In the genomic region with DNA sequence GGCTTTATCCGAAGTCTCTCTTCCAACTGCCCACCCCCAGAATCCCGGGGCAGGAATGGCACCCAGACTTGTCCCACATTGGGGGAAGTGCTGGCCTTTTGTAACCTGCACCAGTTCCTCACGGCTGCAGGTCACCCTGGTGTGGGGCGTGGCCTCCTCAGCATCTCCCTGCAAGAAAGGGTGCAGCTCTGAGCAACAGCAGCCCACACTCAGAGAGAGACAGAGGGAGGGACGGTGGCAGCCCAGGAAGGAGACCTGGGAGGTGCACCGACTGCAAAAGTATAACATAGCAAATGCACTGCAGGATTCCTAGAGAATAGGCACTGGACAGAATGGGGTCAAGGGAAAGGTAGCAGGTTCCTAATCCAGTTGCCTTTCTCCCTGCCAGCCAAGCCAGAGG, we compare ENCODE assay signal across 3 cellular contexts.
"Had no signal": no experiment of that assay in that cellular context is flagged by ENCODE, and none has a peak within 500 bp of the region (broad histone marks: within the 10 kb centered on the region; RNA-seq: fewer than 3 reads in every experiment).

No MANE protein-coding gene starts in this region.

- ATAC-seq: GM12878 had no signal

- H3K4me3 ChIP-seq: GM12878 had no signal

- DNase-seq: GDM1, GF-D8 had no signal
